In the genomic region with DNA sequence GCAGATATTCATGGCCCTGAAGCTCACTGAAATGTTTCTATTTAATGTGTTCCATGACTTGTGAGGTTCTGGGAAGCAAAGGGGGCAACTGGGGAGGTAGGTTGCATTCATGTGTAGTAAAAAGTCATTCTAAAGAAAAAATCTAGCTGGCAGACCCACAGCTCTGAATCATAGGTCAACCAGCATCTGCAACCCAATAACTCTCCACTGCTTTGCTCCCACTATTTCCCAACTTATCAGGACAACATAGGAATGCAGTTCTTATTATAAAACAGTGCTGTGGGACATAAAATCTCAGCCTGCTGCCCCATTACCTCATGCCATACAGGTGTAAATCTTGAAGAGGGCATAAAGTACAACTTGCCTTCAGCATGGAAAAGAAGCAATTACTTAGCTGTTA, we compare ENCODE assay signal across 22 cellular contexts.
"Had no signal": no experiment of that assay in that cellular context is flagged by ENCODE, and none has a peak within 500 bp of the region (broad histone marks: within the 10 kb centered on the region; RNA-seq: fewer than 3 reads in every experiment).

No MANE protein-coding gene starts in this region.

- H3K4me3 ChIP-seq: MG63, Peyer's patch, SJSA1 had no signal

- H3K27me3 ChIP-seq: MG63, Peyer's patch, SJSA1 had no signal

- DNase-seq: activated B cell treated with CpG ODN at 0.5 μM for 24 hours; activated CD4-positive, alpha-beta memory T cell treated with anti-CD3 and anti-CD28 coated beads for 36 hours; activated CD4-positive, alpha-beta T cell treated with anti-CD3 and anti-CD28 coated beads for 1 hour; activated CD4-positive, alpha-beta T cell treated with anti-CD3 and anti-CD28 coated beads, Interleukin-2, amount 10 ng/mL, durations not matched to agents 7 days and 5 days; activated CD8-positive, alpha-beta memory T cell treated with anti-CD3 and anti-CD28 coated beads for 24 hours; activated effector memory CD4-positive, alpha-beta T cell treated with anti-CD3 and anti-CD28 coated beads, Interleukin-2, amount 50 U/mL, for 16 hours; activated naive CD4-positive, alpha-beta T cell treated with Interleukin-2 at 50 U/mL for 16 hours; activated T-cell treated with anti-CD3 and anti-CD28 coated beads, Interleukin-2, amount 50 U/mL, for 4 hours; caudate nucleus; KG1; MG63; MV-4-11; NCI-H1092 treated with DMSO at 0.1 percent for 48 hours; NCI-H1417 treated with DMSO at 0.1 percent for 48 hours; NCI-H1694 treated with DMSO at 0.1 percent for 48 hours; NCI-H2029 treated with DMSO at 0.1 percent for 48 hours; NCI-H446; NCI-H524; Peyer's patch; Right ventricle myocardium superior had no signal

- H3K36me3 ChIP-seq: MG63, Peyer's patch, SJSA1 had no signal

- ATAC-seq: activated T-cell treated with anti-CD3 and anti-CD28 coated beads, Interleukin-2, amount 50 U/mL, for 4 hours had no signal

- H3K9me3 ChIP-seq: MG63, Peyer's patch had no signal

- H3K4me1 ChIP-seq: Peyer's patch, SJSA1 had no signal

- H3K27ac ChIP-seq: Peyer's patch, RWPE1, SJSA1 had no signal
